Comparison of ENCODE assay signal across 8 cellular contexts in genomic region chr10:22648547-22648961, GRCh38.
A peak's percentile ranks its signal among the peaks of the same experiment; 100 is the strongest.
DNase-seq lines count a peak whose midpoint lies in the region; ATAC-seq and TF ChIP-seq lines count a peak whose summit lies in the region.

No MANE protein-coding gene starts in this region.

- no peaks in the 10 kb centered on the region for H3F3A ChIP-seq in SK-N-SH (replicated peaks; ENCODE audit: insufficient read depth)

- WGBS in SK-N-SH (ENCODE audit: low lambda C conversion rate): 44% methylated on average over 2 of the region's 2 CpGs

- H2AFZ ChIP-seq in SK-N-SH (ENCODE audit: low read depth): no peak overlapping the region

- TF ChIP-seq RAD21 in SK-N-SH (IDR thresholded peaks at IDR 0.05; ENCODE audit: low read length): no peak

- CTCF ChIA-PET in BJ (lab: Yijun Ruan, JAX) (no interaction called here), SK-N-SH (lab: Yijun Ruan, JAX) (interaction anchor here (0.6 kb wide), 1 partner anchor 132 kb away, joined by 3 read pairs; no protein-coding TSS in a partner anchor)

- H3K9ac ChIP-seq in SK-N-SH (no peak overlapping the region), iPS-20b (ENCODE audit: low read depth, low read length) (0 out of 2 replicates have a peak overlapping the region, but pooled peaks have one; percentile 5)

- H3K4me1 ChIP-seq in SK-N-SH (ENCODE audit: control insufficient read depth in 1 of 2, insufficient read depth in 2 of 2, low read depth in 1 of 2, low read length in 1 of 2) (peaks cover 4 to 16% of the 10 kb centered on the region in 2 experiments; a peak in 3 of 4 replicates), iPS-20b (ENCODE audit: insufficient read depth, low read length) (peaks cover 30% of the 10 kb centered on the region)

- H3K79me2 ChIP-seq in SK-N-SH (ENCODE audit: insufficient read depth): peaks cover 17% of the 10 kb centered on the region

- no peak for TF ChIP-seq EP300 in SK-N-SH (IDR thresholded peaks at IDR 0.05; ENCODE audit: borderline replicate concordance in 1 of 2, low read depth in 1 of 2, low read length in 1 of 2)

- POLR2A ChIA-PET in BJ (lab: Charles Lee): no interaction called here
- POLR2A ChIA-PET in SK-N-SH (lab: Yijun Ruan, JAX): no interaction called here

- H3K27ac ChIP-seq in SK-N-SH (ENCODE audit: low read depth in 2 of 2, low read length in 1 of 2) (peak overlapping the region; percentile 13 to 18; a peak in 2 of 4 replicates), iPS-20b (ENCODE audit: low read length) (no peak overlapping the region)

- H4K20me1 ChIP-seq in SK-N-SH (ENCODE audit: insufficient read depth): no peaks in the 10 kb centered on the region

- H3K36me3 ChIP-seq in BJ (ENCODE audit: control insufficient read depth, insufficient read depth, low read length) (no peaks in the 10 kb centered on the region), SK-N-SH (replicated peaks in 1 of 2; ENCODE audit: control insufficient read depth in 1 of 2, insufficient read depth in 2 of 2, low read length in 1 of 2) (no peaks in the 10 kb centered on the region), iPS-20b (ENCODE audit: insufficient read depth, low read depth, low read length) (no peaks in the 10 kb centered on the region)

- H3K9me2 ChIP-seq in SK-N-SH: no peaks in the 10 kb centered on the region

- no peak overlapping the region for H3K4me3 ChIP-seq in BJ (ENCODE audit: low read depth, low read length)
- peak overlapping the region in 1 of 2 experiments; percentile 14; a peak in 2 of 4 replicates for H3K4me3 ChIP-seq in SK-N-SH (ENCODE audit: low read depth in 2 of 2, low read length in 1 of 2)
- no peak overlapping the region for H3K4me3 ChIP-seq in iPS-20b (ENCODE audit: low read length)

- H3K27me3 ChIP-seq in BJ (ENCODE audit: control insufficient read depth, insufficient read depth, low read length): no peaks in the 10 kb centered on the region
- no peaks in the 10 kb centered on the region for H3K27me3 ChIP-seq in SK-N-SH (ENCODE audit: insufficient read depth)
- no peaks in the 10 kb centered on the region for H3K27me3 ChIP-seq in iPS-20b (ENCODE audit: insufficient read depth, low read length)

- no peaks in the 10 kb centered on the region for H3K9me3 ChIP-seq in SK-N-SH
- H3K9me3 ChIP-seq in iPS-20b (ENCODE audit: insufficient read depth, low read depth, low read length): no peaks in the 10 kb centered on the region

- no peak overlapping the region for H3K4me2 ChIP-seq in SK-N-SH

- DNase-seq in BJ (ENCODE audit: low read depth) (peak; percentile 70), SK-N-SH (no peak), NCI-H187 (lab: John Stamatoyannopoulos, UW) (no peak), T-helper 9 cell (no peak), NCI-H774 (lab: John Stamatoyannopoulos, UW) (no peak)

- ATAC-seq in GM21367 (IDR thresholded peaks at IDR 0.05; ENCODE audit: unreplicated experiment): peak; percentile 35
- no peak for ATAC-seq in HG03045 (IDR thresholded peaks at IDR 0.05; ENCODE audit: unreplicated experiment)

- TF ChIP-seq CTCF in BJ (IDR thresholded peaks at IDR 0.05; ENCODE audit: insufficient read depth, low read depth, low read length): no peak
- no peak for TF ChIP-seq CTCF in SK-N-SH (IDR thresholded peaks at IDR 0.05)

TF ChIP-seq in SK-N-SH, 30 proteins besides CTCF, POLR2A, EP300 and RAD21:
- TF ChIP-seq RXRA (IDR thresholded peaks at IDR 0.05; ENCODE audit: borderline replicate concordance, low read depth): no peak
- peak; percentile 5; the same call in 1 of the 2 replicates for TF ChIP-seq NFIC (IDR thresholded peaks at IDR 0.05; ENCODE audit: borderline replicate concordance)
